Comparison of ENCODE assay signal across 21 cellular contexts in genomic region chr3:136189043-136189442, GRCh38. TPM values are rescaled to one million over a fixed set of nuclear protein-coding genes. Genes with fewer than 3 reads are reported as not detected.
DNase-seq lines count a peak whose midpoint lies in the region; ATAC-seq and TF ChIP-seq lines count a peak whose summit lies in the region.
"Had no signal": no experiment of that assay in that cellular context is flagged by ENCODE, and none has a peak within 500 bp of the region (broad histone marks: within the 10 kb centered on the region; RNA-seq: fewer than 3 reads in every experiment).

No MANE protein-coding gene starts in this region.

- peaks cover 7% of the 10 kb centered on the region for H3K36me3 Mint-ChIP-seq in activated naive CD4-positive, alpha-beta T cell treated with anti-CD3 and anti-CD28 coated beads, Interleukin-2, amount 50 U/mL, for 24 hours
- H3K36me3 Mint-ChIP-seq in stimulated activated effector memory CD8-positive, alpha-beta T cell treated with anti-CD3 and anti-CD28 coated beads, Interleukin-12 subunit alpha, Interleukin-12 subunit beta, amount 100 ng/mL, for 72 hours: peaks cover 40% of the 10 kb centered on the region
- peaks cover 9% of the 10 kb centered on the region; the same call in 1 of the 3 replicates for H3K36me3 Mint-ChIP-seq in GM23338 (ENCODE audit: low read depth)

- H2AFZ ChIP-seq in GM23338: no peak overlapping the region

- H3K4me2 ChIP-seq in GM23338: no peak overlapping the region

- no peak for DNase-seq in activated naive CD4-positive, alpha-beta T cell treated with anti-CD3 and anti-CD28 coated beads, Interleukin-2, amount 50 U/mL, for 16 hours
- DNase-seq in NB4 (ENCODE audit: low read depth) (no peak), GM23338 (ENCODE audit: low spot score) (no peak), SJCRH30 (no peak)
- DNase-seq in effector memory CD4-positive, alpha-beta T cell: no peak
- no peak for DNase-seq in stimulated activated effector memory CD8-positive, alpha-beta T cell treated with anti-CD3 and anti-CD28 coated beads, Interleukin-12 subunit alpha, Interleukin-12 subunit beta, amount 100 ng/mL, for 72 hours (ENCODE audit: low spot score in 2 of 2)
- no peak for DNase-seq in effector CD8-positive, alpha-beta T cell (lab: John Stamatoyannopoulos, UW)
- DNase-seq: activated CD8-positive, alpha-beta memory T cell treated with anti-CD3 and anti-CD28 coated beads for 24 hours; activated effector memory CD4-positive, alpha-beta T cell treated with Interleukin-2 at 50 U/mL for 16 hours; cerebellar nuclear complex; glutamatergic neuron; Kasumi-1; left lung; NCI-H526; nucleus accumbens; retina; Right ventricle myocardium superior had no signal

- no peak for TF ChIP-seq POLR2A in NB4 (IDR thresholded peaks at IDR 0.05; ENCODE audit: extremely low read depth, insufficient read length)

- no peak for TF ChIP-seq CTCF in NB4 (IDR thresholded peaks at IDR 0.05; ENCODE audit: low read depth, low read length)
- no peak for TF ChIP-seq CTCF in GM23338 (conservative IDR thresholded peaks at IDR 0.05; ENCODE audit: low read depth in 2 of 2)

- H3K27me3 Mint-ChIP-seq in activated naive CD4-positive, alpha-beta T cell treated with anti-CD3 and anti-CD28 coated beads, Interleukin-2, amount 50 U/mL, for 24 hours: no peaks in the 10 kb centered on the region
- peaks cover 4% of the 10 kb centered on the region for H3K27me3 Mint-ChIP-seq in GM23338 (ENCODE audit: insufficient read depth, low read depth, poor library complexity)

- no peaks in the 10 kb centered on the region for H3K36me3 ChIP-seq in effector memory CD4-positive, alpha-beta T cell (ENCODE audit: control insufficient read depth, insufficient read depth, low read length)
- H3K36me3 ChIP-seq in GM23338 (ENCODE audit: insufficient read depth) (no peaks in the 10 kb centered on the region), SJCRH30 (0 out of 2 replicates have a peak, but pooled peaks cover 2% of the 10 kb centered on the region)
- H3K36me3 ChIP-seq: ascending aorta, left lung, thoracic aorta had no signal

- H3K4me1 Mint-ChIP-seq in activated naive CD4-positive, alpha-beta T cell treated with anti-CD3 and anti-CD28 coated beads, Interleukin-2, amount 50 U/mL, for 24 hours: peaks cover 83% of the 10 kb centered on the region
- peaks cover 71% of the 10 kb centered on the region for H3K4me1 Mint-ChIP-seq in stimulated activated effector memory CD8-positive, alpha-beta T cell treated with anti-CD3 and anti-CD28 coated beads, Interleukin-12 subunit alpha, Interleukin-12 subunit beta, amount 100 ng/mL, for 72 hours
- peaks cover 52% of the 10 kb centered on the region for H3K4me1 Mint-ChIP-seq in GM23338

- H3K9me3 ChIP-seq in effector memory CD4-positive, alpha-beta T cell (ENCODE audit: control insufficient read depth, low read length): no peaks in the 10 kb centered on the region
- H3K9me3 ChIP-seq in SJCRH30 (replicated peaks): no peaks in the 10 kb centered on the region
- H3K9me3 ChIP-seq: ascending aorta, left lung, thoracic aorta had no signal

- no peak for ATAC-seq in stimulated activated effector memory CD8-positive, alpha-beta T cell treated with anti-CD3 and anti-CD28 coated beads, Interleukin-12 subunit alpha, Interleukin-12 subunit beta, amount 100 ng/mL, for 72 hours
- ATAC-seq in GM23338: no peak
- ATAC-seq: left lung had no signal

- H3K27ac ChIP-seq in effector memory CD4-positive, alpha-beta T cell (ENCODE audit: insufficient read depth, low read length, poor library complexity, severe bottlenecking): no peak overlapping the region
- H3K27ac ChIP-seq in GM23338 (ENCODE audit: low read depth) (no peak overlapping the region), SJCRH30 (no peak overlapping the region)
- H3K27ac ChIP-seq: thoracic aorta, VCaP had no signal

- H3K9me2 ChIP-seq in GM23338 (ENCODE audit: insufficient read depth): no peaks in the 10 kb centered on the region

- H3K4me3 ChIP-seq in NB4 (ENCODE audit: low read depth, low read length) (peak overlapping the region; percentile 34), GM23338 (no peak overlapping the region), SJCRH30 (no peak overlapping the region)
- peak overlapping the region; percentile 11 for H3K4me3 ChIP-seq in effector memory CD4-positive, alpha-beta T cell (ENCODE audit: insufficient read depth, low read depth, low read length, poor library complexity, severe bottlenecking)
- H3K4me3 ChIP-seq: ascending aorta, left lung, thoracic aorta had no signal

- H3K4me3 Mint-ChIP-seq in activated naive CD4-positive, alpha-beta T cell treated with anti-CD3 and anti-CD28 coated beads, Interleukin-2, amount 50 U/mL, for 24 hours: peak overlapping the region; percentile 82
- H3K4me3 Mint-ChIP-seq in stimulated activated effector memory CD8-positive, alpha-beta T cell treated with anti-CD3 and anti-CD28 coated beads, Interleukin-12 subunit alpha, Interleukin-12 subunit beta, amount 100 ng/mL, for 72 hours: peak overlapping the region; percentile 82
- no peak overlapping the region for H3K4me3 Mint-ChIP-seq in GM23338

- H3F3A ChIP-seq in GM23338 (replicated peaks; ENCODE audit: low read depth): no peaks in the 10 kb centered on the region

- H4K20me1 ChIP-seq in GM23338 (replicated peaks; ENCODE audit: insufficient read depth): peaks cover 98% of the 10 kb centered on the region

- H3K4me1 ChIP-seq in effector memory CD4-positive, alpha-beta T cell (ENCODE audit: control insufficient read depth, insufficient read depth, low read length, poor library complexity, severe bottlenecking): peaks cover 48% of the 10 kb centered on the region
- H3K4me1 ChIP-seq in GM23338 (ENCODE audit: insufficient read depth): peaks cover 67% of the 10 kb centered on the region
- peaks cover 3% of the 10 kb centered on the region; the same call in 1 of the 2 replicates for H3K4me1 ChIP-seq in SJCRH30

- no peaks in the 10 kb centered on the region for H3K27me3 ChIP-seq in effector memory CD4-positive, alpha-beta T cell (replicated peaks; ENCODE audit: control insufficient read depth, insufficient read depth, low read length, poor library complexity, severe bottlenecking)
- no peaks in the 10 kb centered on the region for H3K27me3 ChIP-seq in GM23338 (ENCODE audit: insufficient read depth)
- no peaks in the 10 kb centered on the region for H3K27me3 ChIP-seq in SJCRH30
- H3K27me3 ChIP-seq: ascending aorta, left lung had no signal

- H3K79me2 ChIP-seq in GM23338 (replicated peaks; ENCODE audit: insufficient read depth): peaks cover 100% of the 10 kb centered on the region

- H3K9me3 Mint-ChIP-seq in activated naive CD4-positive, alpha-beta T cell treated with anti-CD3 and anti-CD28 coated beads, Interleukin-2, amount 50 U/mL, for 24 hours: no peaks in the 10 kb centered on the region
- H3K9me3 Mint-ChIP-seq in stimulated activated effector memory CD8-positive, alpha-beta T cell treated with anti-CD3 and anti-CD28 coated beads, Interleukin-12 subunit alpha, Interleukin-12 subunit beta, amount 100 ng/mL, for 72 hours: no peaks in the 10 kb centered on the region
- no peaks in the 10 kb centered on the region for H3K9me3 Mint-ChIP-seq in GM23338

- H3K27ac Mint-ChIP-seq in activated naive CD4-positive, alpha-beta T cell treated with anti-CD3 and anti-CD28 coated beads, Interleukin-2, amount 50 U/mL, for 24 hours: peak overlapping the region; percentile 39
- no peak overlapping the region for H3K27ac Mint-ChIP-seq in stimulated activated effector memory CD8-positive, alpha-beta T cell treated with anti-CD3 and anti-CD28 coated beads, Interleukin-12 subunit alpha, Interleukin-12 subunit beta, amount 100 ng/mL, for 72 hours
- H3K27ac Mint-ChIP-seq in GM23338: no peak overlapping the region

TF ChIP-seq in GM23338, 12 proteins besides CTCF, POLR2A, EP300 and RAD21 (continues in another document):
- no peak for TF ChIP-seq STAT1 (IDR thresholded peaks at IDR 0.05; ENCODE audit: unreplicated experiment)
- TF ChIP-seq EZH2 (IDR thresholded peaks at IDR 0.05; ENCODE audit: low read depth, unreplicated experiment): no peak
- TF ChIP-seq JUNB (IDR thresholded peaks at IDR 0.05; ENCODE audit: unreplicated experiment): no peak
- no peak for TF ChIP-seq ETS1 (IDR thresholded peaks at IDR 0.05)

RNA-seq across cellular contexts. Expression of gene MSL2, which starts 7.1 kb away (rescaled TPM):
- 39.1 and 50.6 TPM in 2 replicates for total RNA-seq in GM23338 (2014; rRNA removed; shearing (Covaris generic))
- polyA plus RNA-seq in GM23338 (2016; fragmentation: Nextera tagmentation; extraction: Ambion mirVana): 6.7 and 7.5 TPM in 2 replicates
- total RNA-seq in SJCRH30 (2014; rRNA removed; shearing (Covaris generic)): 23.5 and 26.2 TPM in 2 replicates

Comparison
In these comparisons a context has a peak if more than half of its experiments do, and no peak if none do; other contexts are left out.
1. H3K4me3 ChIP-seq: peak in NB4 (single experiment) and effector memory CD4-positive, alpha-beta T cell (single experiment); none in GM23338 (single experiment) and SJCRH30 (single experiment).